In the genomic region with DNA sequence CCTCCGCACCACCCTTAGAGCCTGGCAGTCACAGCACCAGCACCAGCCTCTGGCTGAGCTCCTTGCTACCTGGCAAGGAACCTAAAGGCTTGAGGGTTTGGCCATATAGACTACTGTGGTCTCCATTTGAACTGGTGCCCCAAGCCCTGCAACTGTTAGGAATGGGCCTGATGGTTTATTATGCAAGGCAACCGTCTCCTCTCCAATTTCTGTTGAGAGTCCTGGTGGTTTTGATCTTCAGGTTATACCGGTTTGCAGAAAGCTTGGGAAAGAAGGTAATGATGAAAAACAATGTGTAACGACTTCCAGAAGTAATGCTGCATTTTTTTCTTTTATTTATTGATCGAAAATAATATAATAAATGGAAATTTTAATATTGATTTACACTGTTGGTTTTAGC, we compare ENCODE assay signal across 22 cellular contexts.
DNase-seq lines count a peak whose midpoint lies in the region; ATAC-seq, FAIRE-seq and TF ChIP-seq lines count a peak whose summit lies in the region.
"Had no signal": no experiment of that assay in that cellular context is flagged by ENCODE, and none has a peak within 500 bp of the region (broad histone marks: within the 10 kb centered on the region; RNA-seq: fewer than 3 reads in every experiment).

No MANE protein-coding gene starts in this region.

- TF ChIP-seq CTCF in HepG2 (CRISPR knock-in tag; IDR thresholded peaks at IDR 0.05) (no peak), right lobe of liver (IDR thresholded peaks at IDR 0.05) (no peak), astrocyte (IDR thresholded peaks at IDR 0.05; ENCODE audit: insufficient read depth, low read depth, low read length) (no peak), esophagus muscularis mucosa (IDR thresholded peaks at IDR 0.05) (no peak)

- H3K27me3 ChIP-seq in HepG2 (ENCODE audit: control insufficient read depth in 1 of 2, insufficient read depth in 2 of 2, low read length in 2 of 2) (no peaks in the 10 kb centered on the region), right lobe of liver (no peaks in the 10 kb centered on the region), astrocyte (ENCODE audit: insufficient read depth, low read length) (no peaks in the 10 kb centered on the region), mesenchymal stem cell (ENCODE audit: control insufficient read depth in 1 of 2, insufficient read depth in 1 of 2, low read length in 2 of 2) (no peaks in the 10 kb centered on the region), esophagus muscularis mucosa (no peaks in the 10 kb centered on the region)

- H3K79me1 ChIP-seq in mesenchymal stem cell (replicated peaks; ENCODE audit: low read length, poor library complexity, severe bottlenecking), result no peaks in the 10 kb centered on the region

- peak overlapping the region; percentile 99 for H3K27ac Mint-ChIP-seq in astrocyte (ENCODE audit: unreplicated experiment)
- H3K27ac Mint-ChIP-seq: CD8-positive, alpha-beta memory T cell had no signal

- H3K27ac ChIP-seq in HepG2 (ENCODE audit: extremely low read length, insufficient read depth, low read length) (no peak overlapping the region), right lobe of liver (no peak overlapping the region), astrocyte (ENCODE audit: low read depth, low read length) (peak overlapping the region; percentile 93), mesenchymal stem cell (ENCODE audit: low read length, poor library complexity, severe bottlenecking) (no peak overlapping the region), esophagus muscularis mucosa (replicated peaks in 1 of 4) (no peak overlapping the region)
- H3K27ac ChIP-seq: C4-2B had no signal

- H3K4me3 Mint-ChIP-seq in astrocyte (ENCODE audit: unreplicated experiment), result no peak overlapping the region
- H3K4me3 Mint-ChIP-seq: CD8-positive, alpha-beta memory T cell had no signal

- H3K36me3 ChIP-seq in HepG2 (replicated peaks in 1 of 2; ENCODE audit: control insufficient read depth in 1 of 2, insufficient read depth in 2 of 2, low read length in 2 of 2), result peaks cover 38 to 90% of the 10 kb centered on the region in 2 experiments
- H3K36me3 ChIP-seq in right lobe of liver, result peaks cover 0 to 61% (median 19%) of the 10 kb centered on the region in 4 donors
- no peaks in the 10 kb centered on the region for H3K36me3 ChIP-seq in astrocyte (ENCODE audit: insufficient read depth, low read length)
- no peaks in the 10 kb centered on the region for H3K36me3 ChIP-seq in mesenchymal stem cell (ENCODE audit: control insufficient read depth in 1 of 2, insufficient read depth in 2 of 2, low read depth in 1 of 2, low read length in 2 of 2)
- H3K36me3 ChIP-seq in esophagus muscularis mucosa, result no peaks in the 10 kb centered on the region

- CTCF ChIA-PET in HepG2 (lab: Yijun Ruan, JAX; ENCODE audit: low intra/inter-chr PET ratio, low total read pairs), result no interaction called here

- H3K4me2 ChIP-seq in HepG2 (ENCODE audit: low read depth, low read length), result no peak overlapping the region
- H3K4me2 ChIP-seq in astrocyte (ENCODE audit: low read length), result no peak overlapping the region
- H3K4me2 ChIP-seq in mesenchymal stem cell (ENCODE audit: low read length, poor library complexity, severe bottlenecking), result no peak overlapping the region

- H4K20me1 ChIP-seq in HepG2 (ENCODE audit: insufficient read depth, low read length) (no peaks in the 10 kb centered on the region), astrocyte (ENCODE audit: insufficient read depth, low read length) (no peaks in the 10 kb centered on the region)

- WGBS in HepG2 (ENCODE audit: low lambda C conversion rate), result 94% methylated on average over 5 of the region's 5 CpGs
- 94% methylated on average over 5 of the region's 5 CpGs for WGBS in right lobe of liver (ENCODE audit: insufficient coverage, low coverage, low lambda C conversion rate, missing lambda C conversion rate)
- 98% methylated on average over 2 of the region's 5 CpGs for WGBS in mesenchymal stem cell
- WGBS in esophagus muscularis mucosa, result 91% methylated on average over 5 of the region's 5 CpGs

- no peaks in the 10 kb centered on the region for H3K79me2 ChIP-seq in HepG2 (ENCODE audit: insufficient read depth, low read length)
- no peaks in the 10 kb centered on the region for H3K79me2 ChIP-seq in astrocyte (ENCODE audit: insufficient read depth, low read length)

- no peak overlapping the region for H3K4me3 ChIP-seq in HepG2 (replicated peaks in 1 of 3; ENCODE audit: insufficient read depth in 1 of 3, low read depth in 2 of 3, low read length in 3 of 3)
- H3K4me3 ChIP-seq in right lobe of liver, result no peak overlapping the region
- H3K4me3 ChIP-seq in astrocyte (ENCODE audit: insufficient read depth, low read depth, low read length), result no peak overlapping the region
- no peak overlapping the region for H3K4me3 ChIP-seq in mesenchymal stem cell (ENCODE audit: insufficient read depth in 1 of 2, low read depth in 1 of 2, low read length in 2 of 2)
- H3K4me3 ChIP-seq in esophagus muscularis mucosa, result no peak overlapping the region

- H3K4ac ChIP-seq in mesenchymal stem cell (ENCODE audit: low read depth in 1 of 2, low read length in 2 of 2), result no peak overlapping the region

- no peak for TF ChIP-seq RAD21 in HepG2 (CRISPR knock-in tag; IDR thresholded peaks at IDR 0.05)

- no peaks in the 10 kb centered on the region for H3K9me3 Mint-ChIP-seq in astrocyte (ENCODE audit: unreplicated experiment)
- H3K9me3 Mint-ChIP-seq: CD8-positive, alpha-beta memory T cell had no signal

- in situ Hi-C loops in HepG2 (cut with HindIII; ENCODE audit: extremely low pct_ligation_motif_present, low pct_unique_long_range_greater_than_20kb), result no loop called here

- no peak for DNase-seq in HepG2 (ENCODE audit: low spot score)
- DNase-seq in right lobe of liver, result no peak
- DNase-seq in astrocyte (ENCODE audit: low read depth), result no peak
- DNase-seq in mesenchymal stem cell, result no peak
- no peak for DNase-seq in esophagus muscularis mucosa (ENCODE audit: extremely low spot score)
- no peak for DNase-seq in iPS-NIHi11 (ENCODE audit: low spot score)
- no peak for DNase-seq in kidney glomerular epithelial cell (lab: John Stamatoyannopoulos, UW)
- DNase-seq: Calu3; CD8-positive, alpha-beta memory T cell; DMS153; GDM1; Karpas-422; NCI-H1417 treated with DMSO at 0.1 percent for 48 hours; NCI-H187; NCI-H446; NCI-H526; SHP77 had no signal

- POLR2A ChIA-PET in HepG2 (lab: Yijun Ruan, JAX), result no interaction called here

- no peak overlapping the region for H2BK15ac ChIP-seq in mesenchymal stem cell (ENCODE audit: low read depth, poor library complexity, severe bottlenecking)

- H3K27me3 Mint-ChIP-seq in astrocyte (ENCODE audit: low read depth, unreplicated experiment), result no peaks in the 10 kb centered on the region

- peaks cover 56% of the 10 kb centered on the region for H3K4me1 Mint-ChIP-seq in astrocyte (ENCODE audit: low read depth, unreplicated experiment)
- H3K4me1 Mint-ChIP-seq: CD8-positive, alpha-beta memory T cell had no signal

- no TSS peak for BruUV-seq in HepG2 (replicated peaks; lab: Mats Ljungman, UMichigan)

- H4K91ac ChIP-seq in mesenchymal stem cell (ENCODE audit: low read length), result peak overlapping the region; percentile 27

- H3K4me1 ChIP-seq in HepG2 (ENCODE audit: insufficient read depth, low read length), result no peaks in the 10 kb centered on the region
- H3K4me1 ChIP-seq in right lobe of liver, result no peaks in the 10 kb centered on the region
- H3K4me1 ChIP-seq in astrocyte (ENCODE audit: insufficient read depth, low read length), result peaks cover 33% of the 10 kb centered on the region
- peaks cover 3% of the 10 kb centered on the region for H3K4me1 ChIP-seq in mesenchymal stem cell (ENCODE audit: control insufficient read depth, insufficient read depth, low read depth, low read length)
- H3K4me1 ChIP-seq in esophagus muscularis mucosa, result peaks cover 0 to 8% (median 3%) of the 10 kb centered on the region in 4 donors

- peak overlapping the region in 1 of 2 experiments; percentile 21 for H3K18ac ChIP-seq in mesenchymal stem cell (ENCODE audit: low read depth in 1 of 2, low read length in 2 of 2)

- no peak for ATAC-seq in HepG2
- no peak for ATAC-seq in right lobe of liver
- ATAC-seq in GM18868 (IDR thresholded peaks at IDR 0.05; ENCODE audit: unreplicated experiment), result no peak

- H2AFZ ChIP-seq in HepG2 (ENCODE audit: low read length) (no peak overlapping the region), astrocyte (ENCODE audit: low read depth, low read length) (no peak overlapping the region), mesenchymal stem cell (ENCODE audit: low read depth, low read length) (no peak overlapping the region)

- intact Hi-C loops in HepG2 (cut with micrococcal nuclease; ENCODE audit: unreplicated experiment) (no loop called here), right lobe of liver (cut with DNase I) (no loop called here), esophagus muscularis mucosa (cut with DNase I) (no loop called here)

- H3K36me3 Mint-ChIP-seq in astrocyte (ENCODE audit: low read depth, unreplicated experiment), result peaks cover 7% of the 10 kb centered on the region
- H3K36me3 Mint-ChIP-seq: CD8-positive, alpha-beta memory T cell had no signal

- H4K8ac ChIP-seq in mesenchymal stem cell (ENCODE audit: low read length), result peak overlapping the region; percentile 72

- H3K9ac ChIP-seq in HepG2 (ENCODE audit: insufficient read depth, low read depth, low read length) (no peak overlapping the region), astrocyte (ENCODE audit: low read length) (peak overlapping the region; percentile 53), mesenchymal stem cell (ENCODE audit: low read length) (no peak overlapping the region)

- peak overlapping the region in 1 of 2 experiments; percentile 66 for H2BK12ac ChIP-seq in mesenchymal stem cell (ENCODE audit: low read length in 2 of 2)

- no peak for FAIRE-seq in HepG2 (lab: Jason Lieb, UNC)
- no peak for FAIRE-seq in astrocyte (lab: Jason Lieb, UNC)
- FAIRE-seq: GM18507, GM19239, H1 had no signal

- H2BK5ac ChIP-seq in mesenchymal stem cell (ENCODE audit: low read depth, low read length, poor library complexity, severe bottlenecking), result no peak overlapping the region

- peak overlapping the region; percentile 84 for H2AK5ac ChIP-seq in mesenchymal stem cell (ENCODE audit: low read length, severe bottlenecking)

- TF ChIP-seq POLR2A in HepG2 (IDR thresholded peaks at IDR 0.05; ENCODE audit: insufficient read depth in 1 of 2, low read depth in 2 of 2, low read length in 2 of 2), result no peak
- no peak for TF ChIP-seq POLR2A in right lobe of liver (IDR thresholded peaks at IDR 0.05)
- TF ChIP-seq POLR2A in esophagus muscularis mucosa (IDR thresholded peaks at IDR 0.05; ENCODE audit: low read depth), result no peak

- TF ChIP-seq EP300 in HepG2 (IDR thresholded peaks at IDR 0.05; ENCODE audit: low read depth in 2 of 2, low read length in 2 of 2) (no peak), HepG2 (CRISPR knock-in tag; IDR thresholded peaks at IDR 0.05; ENCODE audit: borderline replicate concordance) (no peak), esophagus muscularis mucosa (IDR thresholded peaks at IDR 0.05) (no peak)

- H3K14ac ChIP-seq in mesenchymal stem cell (ENCODE audit: low read length in 2 of 2), result no peak overlapping the region

- H3K9me3 ChIP-seq in HepG2 (ENCODE audit: low read length), result no peaks in the 10 kb centered on the region
- H3K9me3 ChIP-seq in right lobe of liver, result no peaks in the 10 kb centered on the region
- H3K9me3 ChIP-seq in astrocyte (ENCODE audit: insufficient read depth, low read depth, low read length), result no peaks in the 10 kb centered on the region
- H3K9me3 ChIP-seq in mesenchymal stem cell (ENCODE audit: control insufficient read depth, low read length), result no peaks in the 10 kb centered on the region
- H3K9me3 ChIP-seq in esophagus muscularis mucosa, result no peaks in the 10 kb centered on the region

- H3K23ac ChIP-seq in mesenchymal stem cell (ENCODE audit: low read length in 2 of 2), result no peak overlapping the region

- H2BK120ac ChIP-seq in mesenchymal stem cell (ENCODE audit: low read depth, low read length), result no peak overlapping the region
